ENCODE assay signal across 1 cellular context in genomic region chr2:151976945-151977353, GRCh38.
TF ChIP-seq lines count a peak whose summit lies in the region.

No MANE protein-coding gene starts in this region.

TF ChIP-seq in GM12878, 131 proteins besides CTCF, POLR2A, EP300 and RAD21 (continued from another document):
- TF ChIP-seq REST (IDR thresholded peaks at IDR 0.05; ENCODE audit: low read depth, low read length) (no peak), SMC3 (IDR thresholded peaks at IDR 0.05; ENCODE audit: borderline replicate concordance, low read length) (no peak), BCL3 (IDR thresholded peaks at IDR 0.05; ENCODE audit: borderline replicate concordance, insufficient read depth, low read depth, low read length, poor library complexity, severe bottlenecking) (no peak), SIN3A (IDR thresholded peaks at IDR 0.05; ENCODE audit: low read depth, low read length) (no peak), CBX5 (IDR thresholded peaks at IDR 0.05; ENCODE audit: low read depth) (0 out of 2 replicates have a peak, but pooled peaks have one; percentile 45), ZBTB4 (CRISPR knock-in tag; IDR thresholded peaks at IDR 0.05) (no peak), POU2F2 (IDR thresholded peaks at IDR 0.05; ENCODE audit: borderline replicate concordance, low read depth, low read length) (no peak), E2F8 (IDR thresholded peaks at IDR 0.05; ENCODE audit: low read depth, partially characterized antibody) (no peak), TAF1 (IDR thresholded peaks at IDR 0.05; ENCODE audit: borderline replicate concordance, low read depth, low read length) (no peak), CEBPZ (IDR thresholded peaks at IDR 0.05; ENCODE audit: low read depth, low read length) (no peak), NFYA (IDR thresholded peaks at IDR 0.05; ENCODE audit: borderline replicate concordance, low read depth, low read length) (no peak), RAD51 (IDR thresholded peaks at IDR 0.05) (no peak), CEBPB (IDR thresholded peaks at IDR 0.05; ENCODE audit: borderline replicate concordance in 1 of 2, low read depth in 2 of 2, low read length in 2 of 2) (no peak), RBBP5 (conservative IDR thresholded peaks at IDR 0.05) (no peak), EED (IDR thresholded peaks at IDR 0.05; ENCODE audit: low read depth) (peak; percentile 36; the same call in 1 of the 2 replicates), IRF5 (IDR thresholded peaks at IDR 0.05; ENCODE audit: borderline replicate concordance) (no peak), USF1 (IDR thresholded peaks at IDR 0.05; ENCODE audit: borderline replicate concordance, extremely low read length, insufficient read depth, low read depth, low read length) (no peak), GATAD2B (conservative IDR thresholded peaks at IDR 0.05; ENCODE audit: low read depth) (no peak), PAX5 (IDR thresholded peaks at IDR 0.05; ENCODE audit: borderline replicate concordance, low read depth, low read length) (no peak), USF2 (IDR thresholded peaks at IDR 0.05; ENCODE audit: borderline replicate concordance, low read depth, low read length) (no peak)
